19 cellular contexts compared by ENCODE assay signal in the genomic region with DNA sequence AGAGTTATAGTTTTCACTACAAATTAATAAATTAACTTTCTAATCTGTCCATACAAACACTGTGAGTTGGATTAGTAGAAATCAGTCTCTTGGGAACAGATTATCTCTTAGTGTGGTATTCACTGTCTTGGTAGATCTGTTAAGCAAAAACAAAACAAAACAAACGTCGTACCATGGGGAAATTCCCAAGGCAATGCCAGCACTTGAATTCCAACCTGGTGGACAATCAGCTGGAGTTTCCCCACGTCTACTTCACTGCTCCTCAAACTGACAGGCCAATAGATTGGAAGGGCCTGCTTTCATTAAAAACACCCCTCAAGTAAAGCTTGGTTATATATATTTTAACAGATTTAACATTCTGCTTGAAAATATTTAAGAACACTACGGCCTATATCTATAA.
"Had no signal": no experiment of that assay in that cellular context is flagged by ENCODE, and none has a peak within 500 bp of the region (broad histone marks: within the 10 kb centered on the region; RNA-seq: fewer than 3 reads in every experiment).

No MANE protein-coding gene starts in this region.

- H3K27ac ChIP-seq: colonic mucosa, tibial artery, uterus had no signal

- H3K9me3 ChIP-seq: colonic mucosa, mucosa of descending colon, pancreas, tibial artery, uterus had no signal

- ATAC-seq: activated CD4-positive, CD25-positive, alpha-beta regulatory T cell treated with anti-CD3 and anti-CD28 coated beads, Interleukin-2, amount 50 U/mL, for 24 hours; activated naive CD8-positive, alpha-beta T cell treated with anti-CD3 and anti-CD28 coated beads, Interleukin-2, amount 50 U/mL, for 24 hours; left lobe of liver; mucosa of descending colon; naive thymus-derived CD8-positive, alpha-beta T cell; stimulated activated naive B cell treated with anti-CD40 and anti-IgM and Interleukin-4, amounts not matched to agents 10 μg/mL and 1 μg/mL and 100 μg/mL, for 72 hours had no signal

- H3K27me3 ChIP-seq: colonic mucosa, pancreas, tibial artery, uterus had no signal

- DNase-seq: activated CD4-positive, alpha-beta T cell treated with anti-CD3 and anti-CD28 coated beads, Interleukin-2, amount 50 U/mL, for 1 hour; activated CD8-positive, alpha-beta memory T cell treated with anti-CD3 and anti-CD28 coated beads for 24 hours; activated naive CD4-positive, alpha-beta T cell treated with Interleukin-2 at 50 U/mL for 16 hours; activated naive CD8-positive, alpha-beta T cell treated with anti-CD3 and anti-CD28 coated beads, Interleukin-2, amount 50 U/mL, for 24 hours; caudate nucleus; colonic mucosa; effector CD8-positive, alpha-beta T cell; islet precursor cell; mucosa of descending colon; naive thymus-derived CD8-positive, alpha-beta T cell; pancreas; stimulated activated CD4-positive, alpha-beta T cell treated with anti-CD3 and anti-CD28 coated beads, Interleukin-15, amount 100 ng/mL, for 24 hours; stimulated activated CD4-positive, alpha-beta T cell treated with anti-CD3 and anti-CD28 coated beads, Interleukin-4, amount 100 ng/mL, for 1 hour; stimulated activated naive B cell treated with anti-CD40 and anti-IgM and Interleukin-4, amounts not matched to agents 10 μg/mL and 1 μg/mL and 100 μg/mL, for 72 hours; T-helper 9 cell; tibial artery; uterus had no signal

- H3K4me1 ChIP-seq: colonic mucosa, tibial artery, uterus had no signal

- H3K36me3 ChIP-seq: uterus had no signal

- H3K4me3 ChIP-seq: colonic mucosa, mucosa of descending colon, pancreas, tibial artery, uterus had no signal
